Comparison of ENCODE assay signal across 1 cellular context in the genomic region with DNA sequence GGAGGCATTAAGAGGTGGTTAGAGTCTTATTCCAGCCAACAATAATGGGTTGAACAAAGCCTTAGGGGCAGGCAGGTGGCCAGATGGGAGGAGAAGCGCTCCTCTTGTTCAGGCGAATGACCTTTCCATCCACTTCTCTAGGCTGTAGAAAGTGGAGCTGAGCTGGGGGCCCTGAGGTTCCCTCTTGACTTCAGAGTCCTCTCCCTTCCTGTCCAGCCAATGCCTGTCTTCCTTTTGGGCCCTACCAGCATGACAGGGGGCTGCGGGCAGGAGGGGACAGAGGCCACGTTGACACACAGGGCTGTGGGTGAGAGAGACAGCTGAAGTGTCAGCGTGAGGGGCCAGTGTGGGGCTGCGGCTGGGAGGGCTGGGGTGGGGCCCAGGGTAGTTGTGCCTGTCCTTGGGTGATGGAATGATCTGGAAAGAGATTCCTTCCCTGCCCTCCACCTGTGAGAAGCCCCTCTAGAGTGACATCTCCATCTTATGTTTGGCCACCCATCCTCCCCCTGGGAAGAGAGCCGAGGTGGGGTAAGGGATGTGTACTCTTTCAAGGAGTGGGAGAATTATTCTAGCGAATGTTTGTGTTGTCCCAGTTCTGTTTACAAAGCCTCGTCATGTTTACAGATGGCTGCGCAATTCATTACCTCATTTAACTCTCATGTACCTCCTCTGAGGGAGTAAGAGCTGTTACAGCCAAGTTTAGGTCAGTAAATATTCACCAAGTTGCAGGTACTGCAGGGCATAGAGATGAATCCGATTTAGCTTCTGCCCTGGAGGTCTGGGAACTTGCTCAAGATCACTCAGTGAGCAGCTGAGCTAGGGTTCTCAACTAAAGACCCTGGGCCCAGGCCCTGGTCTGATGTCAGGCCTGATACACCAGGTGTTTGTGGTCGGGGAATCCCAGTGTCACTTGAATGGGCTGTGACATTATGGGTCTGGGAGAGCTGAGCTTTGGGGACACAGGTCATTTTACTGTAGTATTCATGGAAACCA.
TF ChIP-seq lines count a peak whose summit lies in the region.

No MANE protein-coding gene starts in this region.

TF ChIP-seq in HepG2, 621 proteins besides CTCF, POLR2A, EP300 and RAD21 (continued from another document and continues in another):
- TF ChIP-seq, protein P1, sequence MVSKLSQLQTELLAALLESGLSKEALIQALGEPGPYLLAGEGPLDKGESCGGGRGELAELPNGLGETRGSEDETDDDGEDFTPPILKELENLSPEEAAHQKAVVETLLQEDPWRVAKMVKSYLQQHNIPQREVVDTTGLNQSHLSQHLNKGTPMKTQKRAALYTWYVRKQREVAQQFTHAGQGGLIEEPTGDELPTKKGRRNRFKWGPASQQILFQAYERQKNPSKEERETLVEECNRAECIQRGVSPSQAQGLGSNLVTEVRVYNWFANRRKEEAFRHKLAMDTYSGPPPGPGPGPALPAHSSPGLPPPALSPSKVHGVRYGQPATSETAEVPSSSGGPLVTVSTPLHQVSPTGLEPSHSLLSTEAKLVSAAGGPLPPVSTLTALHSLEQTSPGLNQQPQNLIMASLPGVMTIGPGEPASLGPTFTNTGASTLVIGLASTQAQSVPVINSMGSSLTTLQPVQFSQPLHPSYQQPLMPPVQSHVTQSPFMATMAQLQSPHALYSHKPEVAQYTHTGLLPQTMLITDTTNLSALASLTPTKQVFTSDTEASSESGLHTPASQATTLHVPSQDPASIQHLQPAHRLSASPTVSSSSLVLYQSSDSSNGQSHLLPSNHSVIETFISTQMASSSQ (IDR thresholded peaks at IDR 0.05; ENCODE audit: low read depth): peak; percentile 29; the same call in 1 of the 2 replicates
- TF ChIP-seq, protein P1 (CRISPR knock-in tag; IDR thresholded peaks at IDR 0.05; ENCODE audit: borderline replicate concordance): peak; percentile 62; the same call in 1 of the 2 replicates
- TF ChIP-seq ZNF547 (CRISPR knock-in tag; IDR thresholded peaks at IDR 0.05) (peak; percentile 47; the same call in 1 of the 2 replicates), ZNF572 (CRISPR knock-in tag; IDR thresholded peaks at IDR 0.05) (0 out of 2 replicates have a peak, but pooled peaks have one; percentile 34), FOXK2 (IDR thresholded peaks at IDR 0.05) (peak; percentile 71), FOSL2 (CRISPR knock-in tag; IDR thresholded peaks at IDR 0.05) (peak; percentile 70), ZNF230 (CRISPR knock-in tag; IDR thresholded peaks at IDR 0.05) (peak; percentile 88), GLI4 (CRISPR knock-in tag; IDR thresholded peaks at IDR 0.05; ENCODE audit: borderline replicate concordance) (peak; percentile 51; the same call in 1 of the 2 replicates), HOXA3 (CRISPR knock-in tag; IDR thresholded peaks at IDR 0.05) (peak; percentile 43; the same call in 1 of the 2 replicates), ZNF670 (CRISPR knock-in tag; IDR thresholded peaks at IDR 0.05; ENCODE audit: borderline replicate concordance) (no peak), ZFYVE20 (CRISPR knock-in tag; IDR thresholded peaks at IDR 0.05; ENCODE audit: borderline replicate concordance, low read depth) (no peak), POLR2AphosphoS2 (IDR thresholded peaks at IDR 0.05; ENCODE audit: low read depth, low read length) (no peak), BRCA1 (CRISPR knock-in tag; IDR thresholded peaks at IDR 0.05) (no peak; the same call in 1 of the 2 replicates), RARA (CRISPR knock-in tag; IDR thresholded peaks at IDR 0.05) (peak; percentile 70), SMARCC2 (IDR thresholded peaks at IDR 0.05) (no peak), ZNF337 (CRISPR knock-in tag; IDR thresholded peaks at IDR 0.05; ENCODE audit: borderline replicate concordance, low read depth) (no peak), GABPA (IDR thresholded peaks at IDR 0.05; ENCODE audit: low read depth, low read length) (no peak), GABPA (CRISPR knock-in tag; IDR thresholded peaks at IDR 0.05; ENCODE audit: low read depth) (peak; percentile 49; the same call in 1 of the 2 replicates), ZSCAN21 (CRISPR knock-in tag; IDR thresholded peaks at IDR 0.05; ENCODE audit: borderline replicate concordance) (peak; percentile 72; the same call in 1 of the 2 replicates), ZNF781 (CRISPR knock-in tag; IDR thresholded peaks at IDR 0.05; ENCODE audit: borderline replicate concordance, not compliant biosample characterization) (no peak), U2AF1 (optimal IDR thresholded peaks at IDR 0.05; ENCODE audit: low read depth, low read length) (no peak)
- TF ChIP-seq, protein P2, sequence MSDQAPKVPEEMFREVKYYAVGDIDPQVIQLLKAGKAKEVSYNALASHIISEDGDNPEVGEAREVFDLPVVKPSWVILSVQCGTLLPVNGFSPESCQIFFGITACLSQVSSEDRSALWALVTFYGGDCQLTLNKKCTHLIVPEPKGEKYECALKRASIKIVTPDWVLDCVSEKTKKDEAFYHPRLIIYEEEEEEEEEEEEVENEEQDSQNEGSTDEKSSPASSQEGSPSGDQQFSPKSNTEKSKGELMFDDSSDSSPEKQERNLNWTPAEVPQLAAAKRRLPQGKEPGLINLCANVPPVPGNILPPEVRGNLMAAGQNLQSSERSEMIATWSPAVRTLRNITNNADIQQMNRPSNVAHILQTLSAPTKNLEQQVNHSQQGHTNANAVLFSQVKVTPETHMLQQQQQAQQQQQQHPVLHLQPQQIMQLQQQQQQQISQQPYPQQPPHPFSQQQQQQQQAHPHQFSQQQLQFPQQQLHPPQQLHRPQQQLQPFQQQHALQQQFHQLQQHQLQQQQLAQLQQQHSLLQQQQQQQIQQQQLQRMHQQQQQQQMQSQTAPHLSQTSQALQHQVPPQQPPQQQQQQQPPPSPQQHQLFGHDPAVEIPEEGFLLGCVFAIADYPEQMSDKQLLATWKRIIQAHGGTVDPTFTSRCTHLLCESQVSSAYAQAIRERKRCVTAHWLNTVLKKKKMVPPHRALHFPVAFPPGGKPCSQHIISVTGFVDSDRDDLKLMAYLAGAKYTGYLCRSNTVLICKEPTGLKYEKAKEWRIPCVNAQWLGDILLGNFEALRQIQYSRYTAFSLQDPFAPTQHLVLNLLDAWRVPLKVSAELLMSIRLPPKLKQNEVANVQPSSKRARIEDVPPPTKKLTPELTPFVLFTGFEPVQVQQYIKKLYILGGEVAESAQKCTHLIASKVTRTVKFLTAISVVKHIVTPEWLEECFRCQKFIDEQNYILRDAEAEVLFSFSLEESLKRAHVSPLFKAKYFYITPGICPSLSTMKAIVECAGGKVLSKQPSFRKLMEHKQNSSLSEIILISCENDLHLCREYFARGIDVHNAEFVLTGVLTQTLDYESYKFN (CRISPR knock-in tag; conservative IDR thresholded peaks at IDR 0.05): peak; percentile 95
- TF ChIP-seq, protein P3, sequence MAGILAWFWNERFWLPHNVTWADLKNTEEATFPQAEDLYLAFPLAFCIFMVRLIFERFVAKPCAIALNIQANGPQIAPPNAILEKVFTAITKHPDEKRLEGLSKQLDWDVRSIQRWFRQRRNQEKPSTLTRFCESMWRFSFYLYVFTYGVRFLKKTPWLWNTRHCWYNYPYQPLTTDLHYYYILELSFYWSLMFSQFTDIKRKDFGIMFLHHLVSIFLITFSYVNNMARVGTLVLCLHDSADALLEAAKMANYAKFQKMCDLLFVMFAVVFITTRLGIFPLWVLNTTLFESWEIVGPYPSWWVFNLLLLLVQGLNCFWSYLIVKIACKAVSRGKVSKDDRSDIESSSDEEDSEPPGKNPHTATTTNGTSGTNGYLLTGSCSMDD (CRISPR knock-in tag; IDR thresholded peaks at IDR 0.05): no peak
- TF ChIP-seq, protein P4, sequence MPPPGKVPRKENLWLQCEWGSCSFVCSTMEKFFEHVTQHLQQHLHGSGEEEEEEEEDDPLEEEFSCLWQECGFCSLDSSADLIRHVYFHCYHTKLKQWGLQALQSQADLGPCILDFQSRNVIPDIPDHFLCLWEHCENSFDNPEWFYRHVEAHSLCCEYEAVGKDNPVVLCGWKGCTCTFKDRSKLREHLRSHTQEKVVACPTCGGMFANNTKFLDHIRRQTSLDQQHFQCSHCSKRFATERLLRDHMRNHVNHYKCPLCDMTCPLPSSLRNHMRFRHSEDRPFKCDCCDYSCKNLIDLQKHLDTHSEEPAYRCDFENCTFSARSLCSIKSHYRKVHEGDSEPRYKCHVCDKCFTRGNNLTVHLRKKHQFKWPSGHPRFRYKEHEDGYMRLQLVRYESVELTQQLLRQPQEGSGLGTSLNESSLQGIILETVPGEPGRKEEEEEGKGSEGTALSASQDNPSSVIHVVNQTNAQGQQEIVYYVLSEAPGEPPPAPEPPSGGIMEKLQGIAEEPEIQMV (CRISPR knock-in tag; IDR thresholded peaks at IDR 0.05; ENCODE audit: low read depth): peak; percentile 77
- TF ChIP-seq, protein P5, sequence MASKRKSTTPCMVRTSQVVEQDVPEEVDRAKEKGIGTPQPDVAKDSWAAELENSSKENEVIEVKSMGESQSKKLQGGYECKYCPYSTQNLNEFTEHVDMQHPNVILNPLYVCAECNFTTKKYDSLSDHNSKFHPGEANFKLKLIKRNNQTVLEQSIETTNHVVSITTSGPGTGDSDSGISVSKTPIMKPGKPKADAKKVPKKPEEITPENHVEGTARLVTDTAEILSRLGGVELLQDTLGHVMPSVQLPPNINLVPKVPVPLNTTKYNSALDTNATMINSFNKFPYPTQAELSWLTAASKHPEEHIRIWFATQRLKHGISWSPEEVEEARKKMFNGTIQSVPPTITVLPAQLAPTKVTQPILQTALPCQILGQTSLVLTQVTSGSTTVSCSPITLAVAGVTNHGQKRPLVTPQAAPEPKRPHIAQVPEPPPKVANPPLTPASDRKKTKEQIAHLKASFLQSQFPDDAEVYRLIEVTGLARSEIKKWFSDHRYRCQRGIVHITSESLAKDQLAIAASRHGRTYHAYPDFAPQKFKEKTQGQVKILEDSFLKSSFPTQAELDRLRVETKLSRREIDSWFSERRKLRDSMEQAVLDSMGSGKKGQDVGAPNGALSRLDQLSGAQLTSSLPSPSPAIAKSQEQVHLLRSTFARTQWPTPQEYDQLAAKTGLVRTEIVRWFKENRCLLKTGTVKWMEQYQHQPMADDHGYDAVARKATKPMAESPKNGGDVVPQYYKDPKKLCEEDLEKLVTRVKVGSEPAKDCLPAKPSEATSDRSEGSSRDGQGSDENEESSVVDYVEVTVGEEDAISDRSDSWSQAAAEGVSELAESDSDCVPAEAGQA (IDR thresholded peaks at IDR 0.05; ENCODE audit: low read depth): peak; percentile 35; the same call in 1 of the 2 replicates
- TF ChIP-seq, protein P5 (CRISPR knock-in tag; IDR thresholded peaks at IDR 0.05; ENCODE audit: borderline replicate concordance): no peak
- TF ChIP-seq, protein P6, sequence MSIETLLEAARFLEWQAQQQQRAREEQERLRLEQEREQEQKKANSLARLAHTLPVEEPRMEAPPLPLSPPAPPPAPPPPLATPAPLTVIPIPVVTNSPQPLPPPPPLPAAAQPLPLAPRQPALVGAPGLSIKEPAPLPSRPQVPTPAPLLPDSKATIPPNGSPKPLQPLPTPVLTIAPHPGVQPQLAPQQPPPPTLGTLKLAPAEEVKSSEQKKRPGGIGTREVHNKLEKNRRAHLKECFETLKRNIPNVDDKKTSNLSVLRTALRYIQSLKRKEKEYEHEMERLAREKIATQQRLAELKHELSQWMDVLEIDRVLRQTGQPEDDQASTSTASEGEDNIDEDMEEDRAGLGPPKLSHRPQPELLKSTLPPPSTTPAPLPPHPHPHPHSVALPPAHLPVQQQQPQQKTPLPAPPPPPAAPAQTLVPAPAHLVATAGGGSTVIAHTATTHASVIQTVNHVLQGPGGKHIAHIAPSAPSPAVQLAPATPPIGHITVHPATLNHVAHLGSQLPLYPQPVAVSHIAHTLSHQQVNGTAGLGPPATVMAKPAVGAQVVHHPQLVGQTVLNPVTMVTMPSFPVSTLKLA (IDR thresholded peaks at IDR 0.05): peak; percentile 49; the same call in 1 of the 2 replicates
- TF ChIP-seq, protein P7, sequence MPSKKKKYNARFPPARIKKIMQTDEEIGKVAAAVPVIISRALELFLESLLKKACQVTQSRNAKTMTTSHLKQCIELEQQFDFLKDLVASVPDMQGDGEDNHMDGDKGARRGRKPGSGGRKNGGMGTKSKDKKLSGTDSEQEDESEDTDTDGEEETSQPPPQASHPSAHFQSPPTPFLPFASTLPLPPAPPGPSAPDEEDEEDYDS (CRISPR knock-in tag; IDR thresholded peaks at IDR 0.05): peak; percentile 38; the same call in 1 of the 2 replicates
- TF ChIP-seq, protein P8, sequence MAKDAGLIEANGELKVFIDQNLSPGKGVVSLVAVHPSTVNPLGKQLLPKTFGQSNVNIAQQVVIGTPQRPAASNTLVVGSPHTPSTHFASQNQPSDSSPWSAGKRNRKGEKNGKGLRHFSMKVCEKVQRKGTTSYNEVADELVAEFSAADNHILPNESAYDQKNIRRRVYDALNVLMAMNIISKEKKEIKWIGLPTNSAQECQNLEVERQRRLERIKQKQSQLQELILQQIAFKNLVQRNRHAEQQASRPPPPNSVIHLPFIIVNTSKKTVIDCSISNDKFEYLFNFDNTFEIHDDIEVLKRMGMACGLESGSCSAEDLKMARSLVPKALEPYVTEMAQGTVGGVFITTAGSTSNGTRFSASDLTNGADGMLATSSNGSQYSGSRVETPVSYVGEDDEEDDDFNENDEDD (CRISPR knock-in tag; IDR thresholded peaks at IDR 0.05; ENCODE audit: borderline replicate concordance): 0 out of 2 replicates have a peak, but pooled peaks have one; percentile 8
